In the genomic region with DNA sequence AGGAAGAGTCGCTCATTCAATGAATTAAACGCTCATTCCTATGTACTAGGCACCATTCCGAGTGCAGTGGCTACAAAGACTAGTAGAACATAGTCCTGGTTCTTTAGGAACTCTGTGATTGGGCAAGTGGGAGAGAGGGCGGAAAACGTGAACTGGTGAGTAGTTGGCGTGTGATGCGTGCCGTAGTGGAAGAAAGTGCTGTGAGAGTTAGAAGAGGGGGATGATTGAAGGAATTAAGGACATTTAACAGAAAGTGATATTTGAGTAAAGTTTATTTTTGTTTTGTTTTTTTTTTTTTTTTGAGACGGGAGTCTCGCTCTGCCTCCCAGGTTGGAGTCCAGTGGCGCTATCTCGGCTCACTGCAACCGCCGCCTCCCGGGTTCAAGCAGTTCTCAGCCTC, we compare ENCODE assay signal across 1 cellular context.
TF ChIP-seq lines count a peak whose summit lies in the region.

No MANE protein-coding gene starts in this region.

TF ChIP-seq in K562, 482 proteins besides CTCF, POLR2A, EP300 and RAD21 (continued from another document):
- TF ChIP-seq AFF1 (IDR thresholded peaks at IDR 0.05; ENCODE audit: low read depth in 1 of 2, partially characterized antibody in 2 of 2) (peak in 1 of 2 experiments; percentile 5), HOMEZ (CRISPR knock-in tag; IDR thresholded peaks at IDR 0.05) (no peak), TRIM28 (IDR thresholded peaks at IDR 0.05) (peak; percentile 72; the same call in 1 of the 2 replicates), MEF2D (tag; conservative IDR thresholded peaks at IDR 0.05; ENCODE audit: low read depth) (no peak), FOXK1 (CRISPR knock-in tag; IDR thresholded peaks at IDR 0.05; ENCODE audit: borderline replicate concordance) (no peak), KAT2B (IDR thresholded peaks at IDR 0.05; ENCODE audit: low read depth, low read length) (no peak), SIN3A (IDR thresholded peaks at IDR 0.05; ENCODE audit: borderline replicate concordance in 2 of 2, control insufficient read depth in 1 of 2, low read depth in 2 of 2, low read length in 2 of 2) (0 out of 4 replicates have a peak, but pooled peaks of 1 of the 2 experiments have one; percentile 10), KDM4B (IDR thresholded peaks at IDR 0.05; ENCODE audit: borderline replicate concordance in 2 of 2, low read depth in 1 of 2) (no peak), ARID3B (CRISPR knock-in tag; IDR thresholded peaks at IDR 0.05; ENCODE audit: borderline replicate concordance) (no peak), HLTF (IDR thresholded peaks at IDR 0.05) (0 out of 2 replicates have a peak, but pooled peaks have one; percentile 70), GTF3C2 (IDR thresholded peaks at IDR 0.05; ENCODE audit: borderline replicate concordance, extremely low read depth, insufficient read length) (no peak), SPI1 (IDR thresholded peaks at IDR 0.05; ENCODE audit: borderline replicate concordance, low read depth, low read length) (no peak), CC2D1A (IDR thresholded peaks at IDR 0.05) (0 out of 2 replicates have a peak, but pooled peaks have one; percentile 18), ZNF384 (IDR thresholded peaks at IDR 0.05; ENCODE audit: low read depth, low read length) (no peak), SRSF9 (IDR thresholded peaks at IDR 0.05; ENCODE audit: borderline replicate concordance, low read depth, low read length) (no peak), ID3 (CRISPR knock-in tag; IDR thresholded peaks at IDR 0.05) (no peak), ID3 (tag; IDR thresholded peaks at IDR 0.05) (no peak), BDP1 (IDR thresholded peaks at IDR 0.05; ENCODE audit: insufficient read depth, insufficient read length) (no peak), ZNF282 (CRISPR knock-in tag; IDR thresholded peaks at IDR 0.05) (no peak), GABPB1 (CRISPR knock-in tag; IDR thresholded peaks at IDR 0.05) (no peak), ZFX (CRISPR knock-in tag; IDR thresholded peaks at IDR 0.05) (no peak; the same call in 1 of the 2 replicates), DACH1 (IDR thresholded peaks at IDR 0.05; ENCODE audit: partially characterized antibody) (no peak), JUND (IDR thresholded peaks at IDR 0.05; ENCODE audit: borderline replicate concordance, low read depth, low read length) (0 out of 2 replicates have a peak, but pooled peaks have one; percentile 13), JUND (tag; IDR thresholded peaks at IDR 0.05; ENCODE audit: borderline replicate concordance, low read depth, low read length) (no peak), TRIM24 (IDR thresholded peaks at IDR 0.05) (no peak), TSC22D4 (tag; IDR thresholded peaks at IDR 0.05) (no peak), HMBOX1 (IDR thresholded peaks at IDR 0.05) (0 out of 2 replicates have a peak, but pooled peaks have one; percentile 32), ZMIZ1 (IDR thresholded peaks at IDR 0.05; ENCODE audit: low read depth in 2 of 2, low read length in 2 of 2) (no peak), ZNF76 (CRISPR knock-in tag; IDR thresholded peaks at IDR 0.05; ENCODE audit: borderline replicate concordance) (no peak), SMARCA4 (IDR thresholded peaks at IDR 0.05) (0 out of 2 replicates have a peak, but pooled peaks have one; percentile 14), CREM (IDR thresholded peaks at IDR 0.05; ENCODE audit: low read depth) (0 out of 2 replicates have a peak, but pooled peaks have one; percentile 11), HNRNPUL1 (IDR thresholded peaks at IDR 0.05; ENCODE audit: low read length) (no peak), FOXP1 (CRISPR knock-in tag; IDR thresholded peaks at IDR 0.05) (no peak)
- TF ChIP-seq, protein P1, sequence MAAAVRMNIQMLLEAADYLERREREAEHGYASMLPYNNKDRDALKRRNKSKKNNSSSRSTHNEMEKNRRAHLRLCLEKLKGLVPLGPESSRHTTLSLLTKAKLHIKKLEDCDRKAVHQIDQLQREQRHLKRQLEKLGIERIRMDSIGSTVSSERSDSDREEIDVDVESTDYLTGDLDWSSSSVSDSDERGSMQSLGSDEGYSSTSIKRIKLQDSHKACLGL (CRISPR knock-in tag; IDR thresholded peaks at IDR 0.05; ENCODE audit: borderline replicate concordance, poor library complexity, severe bottlenecking) = no peak
- TF ChIP-seq, protein P2, sequence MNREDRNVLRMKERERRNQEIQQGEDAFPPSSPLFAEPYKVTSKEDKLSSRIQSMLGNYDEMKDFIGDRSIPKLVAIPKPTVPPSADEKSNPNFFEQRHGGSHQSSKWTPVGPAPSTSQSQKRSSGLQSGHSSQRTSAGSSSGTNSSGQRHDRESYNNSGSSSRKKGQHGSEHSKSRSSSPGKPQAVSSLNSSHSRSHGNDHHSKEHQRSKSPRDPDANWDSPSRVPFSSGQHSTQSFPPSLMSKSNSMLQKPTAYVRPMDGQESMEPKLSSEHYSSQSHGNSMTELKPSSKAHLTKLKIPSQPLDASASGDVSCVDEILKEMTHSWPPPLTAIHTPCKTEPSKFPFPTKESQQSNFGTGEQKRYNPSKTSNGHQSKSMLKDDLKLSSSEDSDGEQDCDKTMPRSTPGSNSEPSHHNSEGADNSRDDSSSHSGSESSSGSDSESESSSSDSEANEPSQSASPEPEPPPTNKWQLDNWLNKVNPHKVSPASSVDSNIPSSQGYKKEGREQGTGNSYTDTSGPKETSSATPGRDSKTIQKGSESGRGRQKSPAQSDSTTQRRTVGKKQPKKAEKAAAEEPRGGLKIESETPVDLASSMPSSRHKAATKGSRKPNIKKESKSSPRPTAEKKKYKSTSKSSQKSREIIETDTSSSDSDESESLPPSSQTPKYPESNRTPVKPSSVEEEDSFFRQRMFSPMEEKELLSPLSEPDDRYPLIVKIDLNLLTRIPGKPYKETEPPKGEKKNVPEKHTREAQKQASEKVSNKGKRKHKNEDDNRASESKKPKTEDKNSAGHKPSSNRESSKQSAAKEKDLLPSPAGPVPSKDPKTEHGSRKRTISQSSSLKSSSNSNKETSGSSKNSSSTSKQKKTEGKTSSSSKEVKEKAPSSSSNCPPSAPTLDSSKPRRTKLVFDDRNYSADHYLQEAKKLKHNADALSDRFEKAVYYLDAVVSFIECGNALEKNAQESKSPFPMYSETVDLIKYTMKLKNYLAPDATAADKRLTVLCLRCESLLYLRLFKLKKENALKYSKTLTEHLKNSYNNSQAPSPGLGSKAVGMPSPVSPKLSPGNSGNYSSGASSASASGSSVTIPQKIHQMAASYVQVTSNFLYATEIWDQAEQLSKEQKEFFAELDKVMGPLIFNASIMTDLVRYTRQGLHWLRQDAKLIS (CRISPR knock-in tag; IDR thresholded peaks at IDR 0.05) = no peak
